ENCODE assay signal across 8 cellular contexts in genomic region chr9:84667571-84668203, GRCh38.
A peak's percentile ranks its signal among the peaks of the same experiment; 100 is the strongest.
DNase-seq lines count a peak whose midpoint lies in the region; ATAC-seq and TF ChIP-seq lines count a peak whose summit lies in the region.

No MANE protein-coding gene starts in this region.

- H2AFZ ChIP-seq in ACC112 (ENCODE audit: low read length, unreplicated experiment) = no peak overlapping the region

- H3K4me3 ChIP-seq in ACC112 (ENCODE audit: low read depth, low read length) = peak overlapping the region; percentile 75

- H3K9me3 Mint-ChIP-seq in stimulated activated naive CD8-positive, alpha-beta T cell treated with anti-CD3 and anti-CD28 coated beads, Interleukin-15, Interleukin-2, amounts not matched to agents 100 ng/mL and 50 ng/mL, for 24 hours = no peaks in the 10 kb centered on the region

- no peak overlapping the region for H3K27ac Mint-ChIP-seq in stimulated activated naive CD8-positive, alpha-beta T cell treated with anti-CD3 and anti-CD28 coated beads, Interleukin-15, Interleukin-2, amounts not matched to agents 100 ng/mL and 50 ng/mL, for 24 hours

- no peaks in the 10 kb centered on the region for H3K36me3 Mint-ChIP-seq in stimulated activated naive CD8-positive, alpha-beta T cell treated with anti-CD3 and anti-CD28 coated beads, Interleukin-15, Interleukin-2, amounts not matched to agents 100 ng/mL and 50 ng/mL, for 24 hours (ENCODE audit: low read depth)

- no peaks in the 10 kb centered on the region for H3K36me3 ChIP-seq in ACC112 (ENCODE audit: insufficient read depth, low read length)

- no peak overlapping the region for H3K27ac ChIP-seq in ACC112 (ENCODE audit: low read depth, low read length)

- H3K4me3 Mint-ChIP-seq in stimulated activated naive CD8-positive, alpha-beta T cell treated with anti-CD3 and anti-CD28 coated beads, Interleukin-15, Interleukin-2, amounts not matched to agents 100 ng/mL and 50 ng/mL, for 24 hours = peak overlapping the region; percentile 13

- H3K27me3 ChIP-seq in ACC112 (ENCODE audit: insufficient read depth, low read length) = peaks cover 72% of the 10 kb centered on the region

- in situ Hi-C loops in GM13976 (cut with MboI; ENCODE audit: low sequenced_read_pairs, unreplicated experiment) = no loop called here

- peak; percentile 43 for DNase-seq in GM13976 (ENCODE audit: low spot score)
- DNase-seq in astrocyte of the hippocampus (ENCODE audit: low read depth, low spot score) = peak; percentile 57
- peak; percentile 63 for DNase-seq in inferior parietal cortex (ENCODE audit: extremely low spot score)

- H3K4me1 Mint-ChIP-seq in stimulated activated naive CD8-positive, alpha-beta T cell treated with anti-CD3 and anti-CD28 coated beads, Interleukin-15, Interleukin-2, amounts not matched to agents 100 ng/mL and 50 ng/mL, for 24 hours (ENCODE audit: low read depth) = peaks cover 16% of the 10 kb centered on the region

- H3K79me2 ChIP-seq in ACC112 (ENCODE audit: control insufficient read depth, insufficient read depth, low read length, unreplicated experiment) = no peaks in the 10 kb centered on the region

- H3K27me3 Mint-ChIP-seq in stimulated activated naive CD8-positive, alpha-beta T cell treated with anti-CD3 and anti-CD28 coated beads, Interleukin-15, Interleukin-2, amounts not matched to agents 100 ng/mL and 50 ng/mL, for 24 hours = peaks cover 61% of the 10 kb centered on the region

- H3K4me1 ChIP-seq in ACC112 (ENCODE audit: control insufficient read depth, insufficient read depth, low read length, unreplicated experiment) = peaks cover 2% of the 10 kb centered on the region

- TF ChIP-seq CTCF in GM13976 (IDR thresholded peaks at IDR 0.05; ENCODE audit: borderline replicate concordance, control extremely low read depth, extremely low read depth, insufficient read depth, missing control alignments) = no peak

- peak; percentile 35 for ATAC-seq in HG03432 (IDR thresholded peaks at IDR 0.05; ENCODE audit: unreplicated experiment)
- ATAC-seq in GM18858 (IDR thresholded peaks at IDR 0.05; ENCODE audit: unreplicated experiment) = no peak
- ATAC-seq in HG03280 (IDR thresholded peaks at IDR 0.05; ENCODE audit: unreplicated experiment) = no peak
